In the genomic region with DNA sequence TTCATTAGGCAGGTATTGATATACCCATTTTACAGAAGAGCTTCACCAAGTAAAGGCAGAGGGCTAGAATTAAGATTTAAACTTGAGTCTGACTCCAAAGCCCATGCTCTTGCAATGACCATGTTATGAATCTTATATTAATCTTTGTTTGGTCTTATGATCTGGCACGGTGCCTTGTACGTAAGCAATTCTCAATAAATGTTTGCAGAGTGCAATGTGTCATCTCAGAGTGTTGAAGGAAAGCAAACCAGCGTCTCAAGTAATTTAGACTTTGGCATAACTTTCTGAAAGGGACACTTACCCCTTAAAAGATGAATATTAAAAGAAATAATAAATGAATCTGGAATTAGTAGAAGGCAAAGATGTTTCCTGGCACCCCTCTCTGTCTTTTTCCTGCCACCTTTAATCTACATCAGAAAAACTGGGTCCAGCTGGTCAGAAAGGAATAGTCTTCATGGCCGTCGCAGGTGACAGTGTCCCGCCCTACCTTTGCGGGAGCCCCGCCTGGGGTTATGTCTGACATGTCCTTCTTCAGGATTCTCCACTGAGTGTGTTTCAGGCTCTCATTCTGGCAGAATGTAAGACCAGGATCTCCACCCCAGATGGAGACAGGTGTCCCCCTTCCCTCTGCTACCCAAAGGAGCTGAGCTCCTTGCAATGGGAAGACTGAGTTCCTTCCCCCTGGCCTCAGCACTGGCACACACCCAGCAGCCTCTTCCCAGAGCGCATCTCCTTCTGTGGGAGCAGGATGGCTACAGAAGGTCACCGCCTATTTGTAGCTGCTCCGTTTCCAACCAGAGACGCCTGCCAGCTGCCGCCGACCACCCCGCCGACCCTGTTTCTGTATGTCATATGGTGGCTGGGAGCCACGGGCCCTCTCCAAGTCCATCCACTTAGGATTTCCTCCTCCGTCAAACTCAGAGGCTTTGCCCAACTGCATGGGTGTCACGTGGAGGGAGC, we compare ENCODE assay signal across 15 cellular contexts.
DNase-seq lines count a peak whose midpoint lies in the region; ATAC-seq and TF ChIP-seq lines count a peak whose summit lies in the region.
"Had no signal": no experiment of that assay in that cellular context is flagged by ENCODE, and none has a peak within 500 bp of the region (broad histone marks: within the 10 kb centered on the region; RNA-seq: fewer than 3 reads in every experiment).

No MANE protein-coding gene starts in this region.

- H3K36me3 Mint-ChIP-seq in activated T-helper 17 cell treated with anti-CD3 and anti-CD28 coated beads, Interleukin-2, amount 50 U/mL, for 72 hours (ENCODE audit: low read depth), result no peaks in the 10 kb centered on the region
- H3K36me3 Mint-ChIP-seq: neural progenitor cell had no signal

- H3K27ac ChIP-seq in ACC112 (ENCODE audit: low read depth, low read length) (peak overlapping the region; percentile 60), RWPE2 (ENCODE audit: poor library complexity, severe bottlenecking) (peak overlapping the region; percentile 17), fibroblast of lung (ENCODE audit: insufficient read depth, low read length) (peak overlapping the region; percentile 35), neuronal stem cell (replicated peaks; ENCODE audit: low read length) (no peak overlapping the region)
- H3K27ac ChIP-seq: neural progenitor cell had no signal

- H3K27me3 ChIP-seq in ACC112 (ENCODE audit: insufficient read depth, low read length) (no peaks in the 10 kb centered on the region), RWPE2 (ENCODE audit: insufficient read depth, poor library complexity, severe bottlenecking) (no peaks in the 10 kb centered on the region), fibroblast of lung (ENCODE audit: control insufficient read depth, insufficient read depth, low read length) (no peaks in the 10 kb centered on the region), neuronal stem cell (ENCODE audit: control insufficient read depth in 3 of 3, insufficient read depth in 3 of 3, low read depth in 1 of 3, low read length in 3 of 3) (no peaks in the 10 kb centered on the region)
- H3K27me3 ChIP-seq: neural progenitor cell, tibial artery had no signal

- no peak overlapping the region for H3K4ac ChIP-seq in neuronal stem cell (ENCODE audit: low read length)

- no peaks in the 10 kb centered on the region for H3K79me2 ChIP-seq in ACC112 (ENCODE audit: control insufficient read depth, insufficient read depth, low read length, unreplicated experiment)
- H3K79me2 ChIP-seq in fibroblast of lung (ENCODE audit: control insufficient read depth, insufficient read depth, low read length), result no peaks in the 10 kb centered on the region

- H3K14ac ChIP-seq in neuronal stem cell (ENCODE audit: low read length), result peak overlapping the region; percentile 17

- H2AFZ ChIP-seq in ACC112 (ENCODE audit: low read length, unreplicated experiment) (peak overlapping the region; percentile 44), fibroblast of lung (ENCODE audit: low read length) (no peak overlapping the region), neuronal stem cell (ENCODE audit: low read length) (no peak overlapping the region)
- H2AFZ ChIP-seq: neural progenitor cell had no signal

- H3K9ac ChIP-seq in fibroblast of lung (ENCODE audit: insufficient read depth, low read length) (no peak overlapping the region), neuronal stem cell (ENCODE audit: low read depth, low read length, poor library complexity) (no peak overlapping the region)
- H3K9ac ChIP-seq: neural progenitor cell had no signal

- no peak overlapping the region for H3K27ac Mint-ChIP-seq in activated T-helper 17 cell treated with anti-CD3 and anti-CD28 coated beads, Interleukin-2, amount 50 U/mL, for 72 hours
- H3K27ac Mint-ChIP-seq: activated CD4-positive, alpha-beta T cell treated with anti-CD3 and anti-CD28 coated beads for 36 hours; T-helper 1 cell treated with Interleukin-12 subunit alpha and Interleukin-12 subunit beta and Interleukin-4 antibody, amounts not matched to agents 30 μg/mL and 1 μg/mL, for 36 hours had no signal

- no peaks in the 10 kb centered on the region for H3K79me1 ChIP-seq in neuronal stem cell (ENCODE audit: low read depth, low read length)

- no peak overlapping the region for H2BK120ac ChIP-seq in neuronal stem cell (ENCODE audit: low read depth, low read length)

- H2BK15ac ChIP-seq in neuronal stem cell (ENCODE audit: low read length), result peak overlapping the region; percentile 18

- H4K8ac ChIP-seq in neuronal stem cell (ENCODE audit: low read depth, low read length), result no peak overlapping the region

- DNase-seq in RWPE2 (ENCODE audit: low spot score), result no peak
- peak; percentile 25 to 66 for DNase-seq in fibroblast of lung (ENCODE audit: low read depth in 2 of 2)
- DNase-seq in neuronal stem cell (ENCODE audit: low spot score), result no peak
- no peak for DNase-seq in nucleus accumbens (lab: John Stamatoyannopoulos, UW)
- DNase-seq in cortex of kidney (lab: John Stamatoyannopoulos, UW), result no peak
- DNase-seq: activated CD4-positive, alpha-beta T cell treated with anti-CD3 and anti-CD28 coated beads for 36 hours; activated T-cell treated with anti-CD3 and anti-CD28 coated beads, Interleukin-2, amount 50 U/mL, for 48 hours; amygdala; effector CD4-positive, alpha-beta T cell had no signal

- peak overlapping the region; percentile 30 for H3K18ac ChIP-seq in neuronal stem cell (ENCODE audit: low read length)

- H3K4me3 Mint-ChIP-seq in activated T-helper 17 cell treated with anti-CD3 and anti-CD28 coated beads, Interleukin-2, amount 50 U/mL, for 72 hours, result no peak overlapping the region
- H3K4me3 Mint-ChIP-seq: activated CD4-positive, alpha-beta T cell treated with anti-CD3 and anti-CD28 coated beads for 36 hours; T-helper 1 cell treated with Interleukin-12 subunit alpha and Interleukin-12 subunit beta and Interleukin-4 antibody, amounts not matched to agents 30 μg/mL and 1 μg/mL, for 36 hours had no signal

- H3K4me3 ChIP-seq in ACC112 (ENCODE audit: low read depth, low read length), result peak overlapping the region; percentile 0; the same call in 1 of the 2 replicates
- H3K4me3 ChIP-seq in RWPE2 (ENCODE audit: severe bottlenecking), result no peak overlapping the region
- no peak overlapping the region for H3K4me3 ChIP-seq in fibroblast of lung (replicated peaks in 1 of 4; ENCODE audit: control extremely low read depth in 1 of 4, insufficient read depth in 1 of 4, low read depth in 3 of 4, low read length in 4 of 4)
- H3K4me3 ChIP-seq in neuronal stem cell (ENCODE audit: low read length in 2 of 2), result no peak overlapping the region
- H3K4me3 ChIP-seq: neural progenitor cell had no signal

- no peak overlapping the region for H2BK12ac ChIP-seq in neuronal stem cell (ENCODE audit: low read length)

- no peaks in the 10 kb centered on the region for H4K20me1 ChIP-seq in fibroblast of lung (ENCODE audit: control insufficient read depth, extremely low read depth, insufficient read depth, low read length)

- ATAC-seq in RWPE2 (ENCODE audit: low read depth) (peak; percentile 80), HG03342 (IDR thresholded peaks at IDR 0.05; ENCODE audit: unreplicated experiment) (no peak)
- ATAC-seq in activated T-helper 17 cell treated with anti-CD3 and anti-CD28 coated beads, Interleukin-2, amount 50 U/mL, for 72 hours (replicated peaks), result no peak
- ATAC-seq: activated CD4-positive, alpha-beta T cell treated with anti-CD3 and anti-CD28 coated beads for 36 hours had no signal

- H3K9me3 Mint-ChIP-seq in activated T-helper 17 cell treated with anti-CD3 and anti-CD28 coated beads, Interleukin-2, amount 50 U/mL, for 72 hours, result no peaks in the 10 kb centered on the region

- no peak for TF ChIP-seq CTCF in RWPE2 (IDR thresholded peaks at IDR 0.05; ENCODE audit: poor library complexity, severe bottlenecking)
- no peak for TF ChIP-seq CTCF in fibroblast of lung (conservative IDR thresholded peaks at IDR 0.05 in 1 of 2, IDR thresholded peaks at IDR 0.05 in 1 of 2; ENCODE audit: low read depth in 1 of 2, low read length in 2 of 2)

- no peaks in the 10 kb centered on the region for H3K4me1 Mint-ChIP-seq in activated T-helper 17 cell treated with anti-CD3 and anti-CD28 coated beads, Interleukin-2, amount 50 U/mL, for 72 hours
- H3K4me1 Mint-ChIP-seq: activated CD4-positive, alpha-beta T cell treated with anti-CD3 and anti-CD28 coated beads for 36 hours had no signal

- H3K36me3 ChIP-seq in ACC112 (ENCODE audit: insufficient read depth, low read length), result no peaks in the 10 kb centered on the region
- H3K36me3 ChIP-seq in RWPE2 (ENCODE audit: low read depth), result no peaks in the 10 kb centered on the region
- no peaks in the 10 kb centered on the region for H3K36me3 ChIP-seq in fibroblast of lung (ENCODE audit: control insufficient read depth, insufficient read depth, low read length)
- no peaks in the 10 kb centered on the region for H3K36me3 ChIP-seq in neuronal stem cell (replicated peaks in 1 of 2; ENCODE audit: control insufficient read depth in 2 of 2, insufficient read depth in 2 of 2, low read length in 2 of 2)
- H3K36me3 ChIP-seq: neural progenitor cell, tibial artery had no signal

- H3K9me3 ChIP-seq in RWPE2 (ENCODE audit: severe bottlenecking), result no peaks in the 10 kb centered on the region
- no peaks in the 10 kb centered on the region for H3K9me3 ChIP-seq in fibroblast of lung (ENCODE audit: control insufficient read depth, insufficient read depth, low read depth, low read length)
- no peaks in the 10 kb centered on the region for H3K9me3 ChIP-seq in neuronal stem cell (replicated peaks in 1 of 2; ENCODE audit: control insufficient read depth in 2 of 2, insufficient read depth in 1 of 2, low read depth in 1 of 2, low read length in 2 of 2)
- H3K9me3 ChIP-seq: tibial artery had no signal

- peak overlapping the region; percentile 61 for H3K4me2 ChIP-seq in fibroblast of lung (ENCODE audit: extremely low read depth, insufficient read depth, low read length)
- no peak overlapping the region for H3K4me2 ChIP-seq in neuronal stem cell (ENCODE audit: insufficient read depth, low read length, poor library complexity, severe bottlenecking)
- H3K4me2 ChIP-seq: neural progenitor cell had no signal

- H4K91ac ChIP-seq in neuronal stem cell (ENCODE audit: low read depth, low read length, poor library complexity), result no peak overlapping the region

- peaks cover 9% of the 10 kb centered on the region for H3K27me3 Mint-ChIP-seq in activated T-helper 17 cell treated with anti-CD3 and anti-CD28 coated beads, Interleukin-2, amount 50 U/mL, for 72 hours

- WGBS in neuronal stem cell (ENCODE audit: extremely low coverage in 2 of 2, insufficient read length in 2 of 2, insufficient replicate concordance in 1 of 2), 2 donors, result no CpG with 5 or more reads among the region's 19 CpGs

- H2AK5ac ChIP-seq in neuronal stem cell (ENCODE audit: low read depth, low read length), result no peak overlapping the region

- H3K4me1 ChIP-seq in ACC112 (ENCODE audit: control insufficient read depth, insufficient read depth, low read length, unreplicated experiment) (peaks cover 23% of the 10 kb centered on the region), RWPE2 (ENCODE audit: insufficient read depth, poor library complexity, severe bottlenecking) (peaks cover 12% of the 10 kb centered on the region), fibroblast of lung (ENCODE audit: control insufficient read depth, extremely low read depth, insufficient read depth, low read length) (peaks cover 15% of the 10 kb centered on the region), neuronal stem cell (ENCODE audit: control insufficient read depth in 2 of 2, insufficient read depth in 1 of 2, low read depth in 1 of 2, low read length in 2 of 2) (peaks cover 0 to 5% of the 10 kb centered on the region in 2 donors)

- H3K23ac ChIP-seq in neuronal stem cell (ENCODE audit: low read depth, low read length, poor library complexity), result no peak overlapping the region

- no peak overlapping the region for H2BK5ac ChIP-seq in neuronal stem cell (ENCODE audit: low read length)

Comparison
In these comparisons a context has a peak if more than half of its experiments do, and no peak if none do; other contexts are left out.
1. DNase-seq: peak in fibroblast of lung (2 of 2); none in RWPE2 (single experiment), neuronal stem cell (single experiment), nucleus accumbens (0 of 56) and cortex of kidney (single experiment).